Comparison of ENCODE assay signal across 8 cellular contexts in genomic region chr1:246506785-246507639, GRCh38. TPM values are rescaled to one million over a fixed set of nuclear protein-coding genes. Genes with fewer than 3 reads are reported as not detected.
DNase-seq lines count a peak whose midpoint lies in the region; TF ChIP-seq lines count a peak whose summit lies in the region.

Gene SMYD3, minus strand, starts transcription at chr1:246507279.

- intact Hi-C loops in ovary (cut with DNase I) = no loop called here

- peaks cover 6% of the 10 kb centered on the region for H3K4me1 ChIP-seq in HAP-1
- peaks cover 6% of the 10 kb centered on the region for H3K4me1 ChIP-seq in ovary (ENCODE audit: insufficient read depth)
- H3K4me1 ChIP-seq in thymus (ENCODE audit: control insufficient read depth, insufficient read depth, low read length) = peaks cover 7% of the 10 kb centered on the region

- peak; percentile 24 for TF ChIP-seq POLR2A in ovary (IDR thresholded peaks at IDR 0.05)

- H3K4me3 ChIP-seq in HAP-1 (peak within 1 kb of the TSS; percentile 81), ovary (peak within 1 kb of the TSS; percentile 74), thymus (ENCODE audit: low read length) (peak within 1 kb of the TSS; percentile 82)

- no peak within 1 kb of the TSS for H3K27ac ChIP-seq in ovary
- H3K27ac ChIP-seq in thymus (ENCODE audit: low read depth) = peak within 1 kb of the TSS; percentile 78

- 1% methylated on average over 60 to 82 of the region's 82 CpGs for WGBS in ovary, 3 donors
- under 1% methylated on average over 81 of the region's 82 CpGs for WGBS in thymus

- TF ChIP-seq EP300 in ovary (IDR thresholded peaks at IDR 0.05) = no peak

- peaks cover 9% of the 10 kb centered on the region for H3K36me3 ChIP-seq in HAP-1 (replicated peaks)
- H3K36me3 ChIP-seq in ovary = no peaks in the 10 kb centered on the region
- H3K36me3 ChIP-seq in thymus (ENCODE audit: control insufficient read depth, insufficient read depth) = no peaks in the 10 kb centered on the region

- no peak for TF ChIP-seq CTCF in ovary (IDR thresholded peaks at IDR 0.05)

- DNase-seq in GM03348 (ENCODE audit: low spot score) = peak; percentile 99
- peak; percentile 79 to 84 for DNase-seq in HAP-1 (ENCODE audit: low spot score in 2 of 2)
- peak; percentile 74 for DNase-seq in M059J (ENCODE audit: low read depth)
- DNase-seq in SK-MEL-5 (ENCODE audit: low read depth, low spot score) = peak; percentile 82
- peak; percentile 82 for DNase-seq in activated naive CD4-positive, alpha-beta T cell treated with Interleukin-2 at 50 U/mL for 16 hours
- DNase-seq in glomerular visceral epithelial cell (ENCODE audit: extremely low spot score) = peak; percentile 85
- peak; percentile 62 to 83 (median 77) for DNase-seq in ovary

- H3K27me3 ChIP-seq in HAP-1 (ENCODE audit: low read depth) = no peaks in the 10 kb centered on the region
- no peaks in the 10 kb centered on the region for H3K27me3 ChIP-seq in ovary
- H3K27me3 ChIP-seq in thymus (ENCODE audit: control insufficient read depth, insufficient read depth) = no peaks in the 10 kb centered on the region

- H3K9me3 ChIP-seq in HAP-1 (no peaks in the 10 kb centered on the region), ovary (no peaks in the 10 kb centered on the region), thymus (ENCODE audit: control insufficient read depth) (no peaks in the 10 kb centered on the region)

- in situ Hi-C loops in HAP-1 (cut with MboI; ENCODE audit: low sequenced_read_pairs) = loop anchor here (5.0 kb wide), 1 partner anchor 190 kb away; no protein-coding TSS in a partner anchor
- in situ Hi-C loops in SK-MEL-5 (cut with HindIII; ENCODE audit: low pct_unique_long_range_greater_than_20kb, low sequenced_read_pairs) = no loop called here

RNA-seq across cellular contexts. Expression of gene SMYD3, which starts in this region (rescaled TPM):
- total RNA-seq in M059J (2014; rRNA removed; shearing (Covaris generic)) = 35.5 and 38.6 TPM in 2 replicates
- 30.1 and 33.4 TPM in 2 replicates for total RNA-seq in SK-MEL-5 (2014; rRNA removed; shearing (Covaris generic))
- 16.9 and 18.7 TPM in 2 replicates for polyA plus RNA-seq in SK-MEL-5 (2015; cell fraction: cytosol; rRNA removed)
- 2.9 and 7.9 TPM in 2 replicates for polyA plus RNA-seq in SK-MEL-5 (2015; cell fraction: nucleus; rRNA removed)
- total RNA-seq in ovary = 10 to 100 TPM; 10.8 to 19.2 (median 13.7) TPM
- 10 to 100 TPM; 13.1 to 24.0 TPM for polyA plus RNA-seq in ovary
- 22.0 TPM for polyA plus RNA-seq in thymus
